In genomic region chr6:105771313-105771970, GRCh38 we compare ENCODE assay signal across 16 cellular contexts.
DNase-seq lines count a peak whose midpoint lies in the region; ATAC-seq and TF ChIP-seq lines count a peak whose summit lies in the region.
"Had no signal": no experiment of that assay in that cellular context is flagged by ENCODE, and none has a peak within 500 bp of the region (broad histone marks: within the 10 kb centered on the region; RNA-seq: fewer than 3 reads in every experiment).

No MANE protein-coding gene starts in this region.

- no peak for TF ChIP-seq CTCF in fibroblast of the aortic adventitia (IDR thresholded peaks at IDR 0.05; ENCODE audit: insufficient read depth, low read length)
- no peak for TF ChIP-seq CTCF in smooth muscle cell (IDR thresholded peaks at IDR 0.05; ENCODE audit: borderline replicate concordance, insufficient read depth, poor library complexity, severe bottlenecking)

- H4K20me1 ChIP-seq in smooth muscle cell (ENCODE audit: low read depth), result no peaks in the 10 kb centered on the region

- H3K4me3 ChIP-seq in fibroblast of the aortic adventitia (ENCODE audit: low read depth, low read length) (no peak overlapping the region), smooth muscle cell (no peak overlapping the region)

- no peaks in the 10 kb centered on the region for H3K36me3 ChIP-seq in smooth muscle cell (ENCODE audit: low read depth)

- no peaks in the 10 kb centered on the region for H3F3A ChIP-seq in smooth muscle cell (ENCODE audit: low read depth)

- no peak overlapping the region for H3K4me2 ChIP-seq in smooth muscle cell

- WGBS in smooth muscle cell (ENCODE audit: low lambda C conversion rate), result 69% methylated on average over 1 of the region's 1 CpG

- H3K27me3 ChIP-seq in smooth muscle cell (ENCODE audit: low read depth), result no peaks in the 10 kb centered on the region

- no peaks in the 10 kb centered on the region for H3K79me2 ChIP-seq in smooth muscle cell (ENCODE audit: low read depth)

- DNase-seq in GM03348 (ENCODE audit: low spot score) (peak; percentile 35), M059J (ENCODE audit: low read depth) (peak; percentile 31), fibroblast of the aortic adventitia (ENCODE audit: low read depth) (peak; percentile 20), smooth muscle cell (lab: John Stamatoyannopoulos, UW; ENCODE audit: unreplicated experiment) (no peak), ureter (ENCODE audit: low spot score) (no peak), NCI-H82 (lab: John Stamatoyannopoulos, UW) (no peak)
- DNase-seq: CD4-positive, alpha-beta T cell; DMS79; GDM1; GOT3; NCI-H2029; NCI-H2171; NCI-H774; PC-3 had no signal

- H3K27ac ChIP-seq in smooth muscle cell (ENCODE audit: low read depth), result peak overlapping the region; percentile 57
- H3K27ac ChIP-seq: RWPE1 had no signal

- H3K9me3 ChIP-seq in smooth muscle cell (replicated peaks; ENCODE audit: low read depth), result peaks cover 6% of the 10 kb centered on the region

- no peak overlapping the region for H2AFZ ChIP-seq in smooth muscle cell (ENCODE audit: low read depth)

- H3K9ac ChIP-seq in smooth muscle cell (ENCODE audit: low read depth), result no peak overlapping the region

- no peaks in the 10 kb centered on the region for H3K4me1 ChIP-seq in smooth muscle cell (ENCODE audit: low read depth)

- ATAC-seq in GM21390 (IDR thresholded peaks at IDR 0.05; ENCODE audit: unreplicated experiment), result no peak
- ATAC-seq: PC-3 had no signal

Comparison
In these comparisons a context has a peak if more than half of its experiments do, and no peak if none do; other contexts are left out.
1. DNase-seq: peak in GM03348 (single experiment), M059J (single experiment) and fibroblast of the aortic adventitia (single experiment); none in smooth muscle cell (single experiment), ureter (single experiment) and NCI-H82 (single experiment).